ENCODE assay signal across 12 cellular contexts in the genomic region with DNA sequence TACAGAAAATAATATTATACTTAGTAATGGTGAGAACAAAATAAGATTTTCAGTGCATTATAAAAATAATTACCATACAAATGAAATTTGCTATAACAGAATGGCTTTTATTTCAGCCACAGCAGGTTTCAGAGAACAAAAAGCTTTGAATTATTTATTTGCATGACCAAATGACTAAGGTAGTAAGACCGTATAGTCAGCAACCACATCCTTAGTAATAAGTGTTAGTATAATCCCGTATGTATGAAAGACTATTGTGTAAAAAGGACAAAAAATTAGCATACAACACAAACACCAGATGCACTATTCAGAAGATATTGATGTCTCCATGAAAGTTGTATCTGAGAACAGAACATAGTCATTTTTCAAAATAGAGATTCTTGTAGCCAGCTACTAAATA. TPM values are rescaled to one million over a fixed set of nuclear protein-coding genes. Genes with fewer than 3 reads are reported as not detected.
DNase-seq lines count a peak whose midpoint lies in the region; ATAC-seq, FAIRE-seq and TF ChIP-seq lines count a peak whose summit lies in the region.
"Had no signal": no experiment of that assay in that cellular context is flagged by ENCODE, and none has a peak within 500 bp of the region (broad histone marks: within the 10 kb centered on the region; RNA-seq: fewer than 3 reads in every experiment).

No MANE protein-coding gene starts in this region.

- peaks cover 97% of the 10 kb centered on the region for H3K79me2 ChIP-seq in mammary epithelial cell (ENCODE audit: insufficient read depth, low read length)

- ATAC-seq in HG03175 (IDR thresholded peaks at IDR 0.05; ENCODE audit: unreplicated experiment), result peak; percentile 52
- ATAC-seq: T-cell had no signal

- intact Hi-C loops in MCF 10A (cut with micrococcal nuclease), result no loop called here
- intact Hi-C loops in breast epithelium (cut with DNase I; ENCODE audit: low total_unique reads), result loop anchor here (5.0 kb wide), 1 partner anchor 1004 kb away; no protein-coding TSS in a partner anchor
- intact Hi-C loops in mammary epithelial cell (cut with micrococcal nuclease), result loop anchor here (1.0 kb wide), 1 partner anchor 10 kb away; no protein-coding TSS in a partner anchor

- POLR2A ChIA-PET in MCF 10A (lab: Yijun Ruan, JAX), result interaction anchor here (0.5 to 1.5 kb wide), 5 partner anchors 9 to 1141 kb away, joined by 3 to 9 read pairs (median 4); no protein-coding TSS in a partner anchor

- in situ Hi-C loops in mammary epithelial cell (cut with MboI; ENCODE audit: low sequenced_read_pairs in 2 of 2), result no loop called here

- H3K4me3 ChIP-seq in breast epithelium, result no peak overlapping the region
- peak overlapping the region in 1 of 3 experiments; percentile 32 for H3K4me3 ChIP-seq in mammary epithelial cell (replicated peaks in 1 of 3; ENCODE audit: insufficient read depth in 1 of 3, low read depth in 2 of 3, low read length in 3 of 3)
- H3K4me3 ChIP-seq in small intestine (ENCODE audit: low read depth in 1 of 2, low read length in 2 of 2), result no peak overlapping the region
- H3K4me3 ChIP-seq: BLaER1 had no signal

- H3K36me3 Mint-ChIP-seq in MCF 10A (ENCODE audit: insufficient read depth, unreplicated experiment), result peaks cover 7% of the 10 kb centered on the region
- H3K36me3 Mint-ChIP-seq: T-cell had no signal

- H3K4me2 ChIP-seq in mammary epithelial cell (ENCODE audit: insufficient read depth, low read depth, low read length), result peak overlapping the region; percentile 74
- H3K4me2 ChIP-seq: BLaER1 had no signal

- CTCF ChIA-PET in MCF 10A (lab: Yijun Ruan, JAX) (interaction anchor here (0.6 kb wide), 1 partner anchor 37 kb away, joined by 4 read pairs; no protein-coding TSS in a partner anchor), mammary epithelial cell (lab: Charles Lee; ENCODE audit: low non-redundant PET) (interaction anchor here (0.6 kb wide), 1 partner anchor 129 kb away, joined by 3 read pairs; no protein-coding TSS in a partner anchor)

- no peak overlapping the region for H2AFZ ChIP-seq in mammary epithelial cell (ENCODE audit: low read depth, low read length)

- H3K36me3 ChIP-seq in breast epithelium, result no peaks in the 10 kb centered on the region
- no peaks in the 10 kb centered on the region for H3K36me3 ChIP-seq in mammary epithelial cell (ENCODE audit: insufficient read depth, low read length)
- H3K36me3 ChIP-seq in small intestine (ENCODE audit: control insufficient read depth in 2 of 2, insufficient read depth in 2 of 2, low read length in 2 of 2), result no peaks in the 10 kb centered on the region

- 0% methylated on average over 2 of the region's 2 CpGs for WGBS in mammary epithelial cell (ENCODE audit: low coverage, missing lambda C conversion rate)
- 14 to 45% (median 17%) methylated on average over 2 of the region's 2 CpGs for WGBS in small intestine, 3 donors

- FAIRE-seq in small intestine (lab: Jason Lieb, UNC), result no peak

- dilution Hi-C loops in mammary epithelial cell (cut with HindIII; ENCODE audit: low sequenced_read_pairs), result no loop called here

- BruUV-seq in MCF 10A (replicated peaks; lab: Mats Ljungman, UMichigan), result no TSS peak
- BruUV-seq in mammary epithelial cell (replicated peaks; lab: Mats Ljungman, UMichigan), result no TSS peak

- no peaks in the 10 kb centered on the region for H3K27me3 Mint-ChIP-seq in MCF 10A (ENCODE audit: insufficient read depth, unreplicated experiment)
- H3K27me3 Mint-ChIP-seq: T-cell had no signal

- H3K9me3 Mint-ChIP-seq in MCF 10A (ENCODE audit: unreplicated experiment), result no peaks in the 10 kb centered on the region
- H3K9me3 Mint-ChIP-seq: T-cell had no signal

- no peak for TF ChIP-seq CTCF in MCF 10A (IDR thresholded peaks at IDR 0.05; ENCODE audit: unreplicated experiment)
- no peak for TF ChIP-seq CTCF in breast epithelium (IDR thresholded peaks at IDR 0.05)
- no peak for TF ChIP-seq CTCF in mammary epithelial cell (conservative IDR thresholded peaks at IDR 0.05 in 1 of 2, IDR thresholded peaks at IDR 0.05 in 1 of 2; ENCODE audit: extremely low read depth in 1 of 2, insufficient read depth in 1 of 2, low read depth in 1 of 2, low read length in 2 of 2)

- no peak overlapping the region for H3K4me3 Mint-ChIP-seq in MCF 10A (ENCODE audit: unreplicated experiment)
- H3K4me3 Mint-ChIP-seq: T-cell had no signal

- no peaks in the 10 kb centered on the region for H3K4me1 ChIP-seq in breast epithelium
- peaks cover 66% of the 10 kb centered on the region for H3K4me1 ChIP-seq in mammary epithelial cell (ENCODE audit: insufficient read depth, low read length)
- peaks cover 7% of the 10 kb centered on the region in 2 donors for H3K4me1 ChIP-seq in small intestine (ENCODE audit: control insufficient read depth in 2 of 2, insufficient read depth in 1 of 2, low read depth in 1 of 2, low read length in 1 of 2)

- peak overlapping the region; percentile 19 for H3K9ac ChIP-seq in mammary epithelial cell (ENCODE audit: insufficient read depth, low read length)
- H3K9ac ChIP-seq: BLaER1 had no signal

- peaks cover 42% of the 10 kb centered on the region for H3K4me1 Mint-ChIP-seq in MCF 10A (ENCODE audit: insufficient read depth, unreplicated experiment)

- TF ChIP-seq POLR2A in breast epithelium (IDR thresholded peaks at IDR 0.05), result no peak

- DNase-seq in MCF 10A (ENCODE audit: unreplicated experiment) (peak; percentile 45), breast epithelium (ENCODE audit: low spot score in 2 of 2) (no peak), mammary epithelial cell (peak; percentile 75), middle frontal gyrus (ENCODE audit: extremely low spot score, low spot score) (no peak), dedifferentiated amniotic fluid mesenchymal stem cell (ENCODE audit: extremely low spot score) (no peak), small intestine (no peak), NCI-H2171 treated with DMSO at 0.1 percent for 48 hours (lab: John Stamatoyannopoulos, UW) (no peak)
- DNase-seq: activated naive CD4-positive, alpha-beta T cell treated with anti-CD3 and anti-CD28 coated beads, Interleukin-2, amount 50 U/mL, for 16 hours; hippocampal formation; T-cell had no signal

- no peaks in the 10 kb centered on the region for H4K20me1 ChIP-seq in mammary epithelial cell (ENCODE audit: insufficient read depth, low read length)

- H3K27ac Mint-ChIP-seq in MCF 10A (ENCODE audit: low read depth, unreplicated experiment), result peak overlapping the region; percentile 1
- H3K27ac Mint-ChIP-seq: T-cell had no signal

- H3K27me3 ChIP-seq in breast epithelium (no peaks in the 10 kb centered on the region), mammary epithelial cell (ENCODE audit: insufficient read depth, low read length) (no peaks in the 10 kb centered on the region), small intestine (ENCODE audit: control insufficient read depth in 2 of 2, insufficient read depth in 2 of 2, low read length in 2 of 2) (no peaks in the 10 kb centered on the region)
- H3K27me3 ChIP-seq: BLaER1 had no signal

- H3K27ac ChIP-seq in breast epithelium (no peak overlapping the region), mammary epithelial cell (ENCODE audit: insufficient read depth, low read depth, low read length) (peak overlapping the region; percentile 88), small intestine (ENCODE audit: low read depth in 1 of 2, low read length in 1 of 2) (no peak overlapping the region)
- H3K27ac ChIP-seq: BLaER1 had no signal

- H3K9me3 ChIP-seq in breast epithelium (no peaks in the 10 kb centered on the region), mammary epithelial cell (replicated peaks; ENCODE audit: insufficient read depth, low read length) (no peaks in the 10 kb centered on the region), small intestine (ENCODE audit: control insufficient read depth, low read depth) (no peaks in the 10 kb centered on the region)
- H3K9me3 ChIP-seq: BLaER1 had no signal

RNA-seq across cellular contexts. Expression of a gene that starts 12.2 kb away (rescaled TPM):
- total RNA-seq in MCF 10A (2022) (43.0 and 43.3 TPM in 2 replicates), breast epithelium (10 to 100 TPM; 27.5 to 51.2 (median 27.9) TPM), mammary epithelial cell (10 to 100 TPM; 48.6 to 63.0 TPM)
- polyA plus RNA-seq in mammary epithelial cell (32.8 TPM), small intestine (10 to 100 TPM in 1 of 3 donors, 1 to 10 TPM in 2; 5.8 to 18.5 (median 7.3) TPM)
- 95.5 TPM for polyA minus RNA-seq in mammary epithelial cell

Comparison
In these comparisons a context has a peak if more than half of its experiments do, and no peak if none do; other contexts are left out.
1. DNase-seq: peak in MCF 10A (single experiment) and mammary epithelial cell (single experiment); none in breast epithelium (0 of 2), middle frontal gyrus (single experiment), dedifferentiated amniotic fluid mesenchymal stem cell (single experiment), small intestine (single experiment) and NCI-H2171 treated with DMSO at 0.1 percent for 48 hours (single experiment).